Comparison of ENCODE assay signal across 8 cellular contexts in genomic region chr2:109871129-109871751, GRCh38. TPM values are rescaled to one million over a fixed set of nuclear protein-coding genes. Genes with fewer than 3 reads are reported as not detected.
DNase-seq lines count a peak whose midpoint lies in the region; ATAC-seq, FAIRE-seq and TF ChIP-seq lines count a peak whose summit lies in the region.
"Not testable (repeated sequence)": the region's sequence is repeated elsewhere in the genome, so short reads cannot be mapped to it uniquely, and the experiment has no call there.

No MANE protein-coding gene starts in this region.

- not testable (repeated sequence) for H3K27ac ChIP-seq in pancreas

- H3K4me1 ChIP-seq in pancreas = not testable (repeated sequence)

- not testable (repeated sequence) for H3K27me3 Mint-ChIP-seq in activated CD4-positive, alpha-beta T cell treated with anti-CD3 and anti-CD28 coated beads for 36 hours

- not testable (repeated sequence) for FAIRE-seq in pancreas (lab: Jason Lieb, UNC)

- not testable (repeated sequence) for H3K36me3 ChIP-seq in pancreas

- H3K36me3 Mint-ChIP-seq in activated CD4-positive, alpha-beta T cell treated with anti-CD3 and anti-CD28 coated beads for 36 hours (ENCODE audit: low read depth) = not testable (repeated sequence)

- H3K9me3 ChIP-seq in pancreas = not testable (repeated sequence)

- not testable (repeated sequence) for TF ChIP-seq CTCF in pancreas (IDR thresholded peaks at IDR 0.05)

- CTCF ChIA-PET in activated CD4-positive, alpha-beta T cell treated with anti-CD3 and anti-CD28 coated beads for 36 hours (lab: Charles Lee) = not testable (repeated sequence)

- not testable (repeated sequence) for H3K4me1 Mint-ChIP-seq in activated CD4-positive, alpha-beta T cell treated with anti-CD3 and anti-CD28 coated beads for 36 hours

- POLR2A ChIA-PET in activated CD4-positive, alpha-beta T cell treated with anti-CD3 and anti-CD28 coated beads for 36 hours (lab: Charles Lee) = not testable (repeated sequence)

- not testable (repeated sequence) for H3K27ac Mint-ChIP-seq in activated CD4-positive, alpha-beta T cell treated with anti-CD3 and anti-CD28 coated beads for 36 hours

- WGBS in pancreas, 2 donors = no CpG with 5 or more reads among the region's 8 CpGs

- ATAC-seq in GM18498 (IDR thresholded peaks at IDR 0.05; ENCODE audit: unreplicated experiment) = peak; percentile 80
- peak; percentile 86 for ATAC-seq in GM19397 (IDR thresholded peaks at IDR 0.05; ENCODE audit: unreplicated experiment)
- ATAC-seq in GM21786 (IDR thresholded peaks at IDR 0.05; ENCODE audit: unreplicated experiment) = peak; percentile 89
- ATAC-seq in HG02970 (IDR thresholded peaks at IDR 0.05; ENCODE audit: low FRiP score, unreplicated experiment) = peak; percentile 78
- peak; percentile 79 for ATAC-seq in HG03442 (IDR thresholded peaks at IDR 0.05; ENCODE audit: unreplicated experiment)
- peak; percentile 89 for ATAC-seq in activated CD4-positive, alpha-beta T cell treated with anti-CD3 and anti-CD28 coated beads for 36 hours
- ATAC-seq in Right ventricle myocardium superior (ENCODE audit: poor library complexity) = peak; percentile 72
- ATAC-seq in pancreas = peak; percentile 85 to 99 (median 93)

- not testable (repeated sequence) for H3K9me3 Mint-ChIP-seq in activated CD4-positive, alpha-beta T cell treated with anti-CD3 and anti-CD28 coated beads for 36 hours (ENCODE audit: low read depth)

- not testable (repeated sequence) for H3K4me3 ChIP-seq in pancreas

- not testable (repeated sequence) for H3K4me3 Mint-ChIP-seq in activated CD4-positive, alpha-beta T cell treated with anti-CD3 and anti-CD28 coated beads for 36 hours

- not testable (repeated sequence) for H3K27me3 ChIP-seq in pancreas

- intact Hi-C loops in activated CD4-positive, alpha-beta T cell treated with anti-CD3 and anti-CD28 coated beads for 36 hours (cut with DNase I, micrococcal nuclease); Right ventricle myocardium superior (cut with DNase I); pancreas (cut with DNase I): not testable (repeated sequence)

- DNase-seq in activated CD4-positive, alpha-beta T cell treated with anti-CD3 and anti-CD28 coated beads for 36 hours; Right ventricle myocardium superior; pancreas: not testable (repeated sequence)

RNA-seq across cellular contexts. Expression of gene LIMS3, which starts 27.2 kb away (rescaled TPM):
- total RNA-seq in activated CD4-positive, alpha-beta T cell treated with anti-CD3 and anti-CD28 coated beads for 36 hours = under 1 TPM; 0.11 to 0.18 TPM
- total RNA-seq in Right ventricle myocardium superior = 4.1 TPM
- 1 to 10 TPM; 1.5 to 3.1 (median 2.1) TPM for total RNA-seq in pancreas
- 1 to 10 TPM in 1 of 2 donors, under 1 TPM in 1; 0.38 to 1.7 TPM for polyA plus RNA-seq in pancreas
